In genomic region chr7:8154290-8154689, GRCh38 we compare ENCODE assay signal across 18 cellular contexts.
DNase-seq lines count a peak whose midpoint lies in the region; ATAC-seq and TF ChIP-seq lines count a peak whose summit lies in the region.
"Had no signal": no experiment of that assay in that cellular context is flagged by ENCODE, and none has a peak within 500 bp of the region (broad histone marks: within the 10 kb centered on the region; RNA-seq: fewer than 3 reads in every experiment).

No MANE protein-coding gene starts in this region.

- H3K4me1 ChIP-seq in DND-41 (ENCODE audit: insufficient read depth, low read length) (peaks cover 28% of the 10 kb centered on the region), right lobe of liver (peaks cover 0 to 41% (median 8%) of the 10 kb centered on the region in 4 donors)
- H3K4me1 ChIP-seq: foreskin keratinocyte had no signal

- H3K36me3 ChIP-seq in DND-41 (ENCODE audit: insufficient read depth, low read length) = no peaks in the 10 kb centered on the region
- no peaks in the 10 kb centered on the region for H3K36me3 ChIP-seq in right lobe of liver

- H3K9me3 ChIP-seq in DND-41 (ENCODE audit: insufficient read depth, low read length, severe bottlenecking) (no peaks in the 10 kb centered on the region), right lobe of liver (no peaks in the 10 kb centered on the region)
- H3K9me3 ChIP-seq: upper lobe of left lung had no signal

- peak overlapping the region; percentile 21; the same call in 1 of the 2 replicates for H3K9ac ChIP-seq in DND-41 (ENCODE audit: low read depth, low read length)

- peak overlapping the region; percentile 52 for H2AFZ ChIP-seq in DND-41 (ENCODE audit: low read depth, low read length)
- H2AFZ ChIP-seq: hepatocyte had no signal

- H3K27ac ChIP-seq in DND-41 (ENCODE audit: low read length) (peak overlapping the region; percentile 72), right lobe of liver (no peak overlapping the region)
- H3K27ac ChIP-seq: foreskin keratinocyte, hepatocyte, upper lobe of left lung had no signal

- H3K79me2 ChIP-seq in DND-41 (ENCODE audit: insufficient read depth, low read length) = no peaks in the 10 kb centered on the region
- H3K79me2 ChIP-seq: hepatocyte had no signal

- H3K27me3 ChIP-seq in DND-41 (ENCODE audit: insufficient read depth, low read length, poor library complexity) (no peaks in the 10 kb centered on the region), right lobe of liver (no peaks in the 10 kb centered on the region)
- H3K27me3 ChIP-seq: foreskin keratinocyte, hepatocyte, upper lobe of left lung had no signal

- no peak overlapping the region for H3K4me3 ChIP-seq in DND-41 (ENCODE audit: low read depth in 1 of 2, low read length in 2 of 2)
- H3K4me3 ChIP-seq in right lobe of liver = no peak overlapping the region
- H3K4me3 ChIP-seq: hepatocyte, K562, upper lobe of left lung had no signal

- DNase-seq in DND-41 = no peak
- DNase-seq in NCI-H1436 treated with DMSO at 0.1 percent for 48 hours (lab: John Stamatoyannopoulos, UW) = peak; percentile 93
- peak; percentile 97 for DNase-seq in NCI-H69 (lab: John Stamatoyannopoulos, UW)
- DNase-seq in right lobe of liver = no peak
- DNase-seq: activated CD4-positive, alpha-beta T cell treated with anti-CD3 and anti-CD28 coated beads for 36 hours; Calu3; foreskin keratinocyte; GOT3; NCI-H446 treated with DMSO at 0.1 percent for 48 hours; occipital lobe; retina; stimulated activated CD4-positive, alpha-beta T cell treated with anti-CD3 and anti-CD28 coated beads, Interleukin-12 subunit alpha, Interleukin-12 subunit beta, amount 100 ng/mL, for 4 hours; upper lobe of left lung had no signal

- H4K20me1 ChIP-seq in DND-41 (ENCODE audit: insufficient read depth, low read length) = no peaks in the 10 kb centered on the region

- 26% methylated on average over 2 of the region's 2 CpGs for WGBS in right lobe of liver (ENCODE audit: insufficient coverage, low coverage, low lambda C conversion rate, missing lambda C conversion rate)

- TF ChIP-seq CTCF in DND-41 (IDR thresholded peaks at IDR 0.05; ENCODE audit: borderline replicate concordance, extremely low read depth, low read length, poor library complexity, severe bottlenecking) (no peak), right lobe of liver (IDR thresholded peaks at IDR 0.05) (no peak)

- peak overlapping the region; percentile 40; the same call in 1 of the 2 replicates for H3K4me2 ChIP-seq in DND-41 (ENCODE audit: insufficient read depth, low read length)
- H3K4me2 ChIP-seq: hepatocyte had no signal

- intact Hi-C loops in right lobe of liver (cut with DNase I) = no loop called here

- TF ChIP-seq POLR2A in right lobe of liver (IDR thresholded peaks at IDR 0.05) = no peak

- ATAC-seq in DND-41 (ENCODE audit: insufficient read depth, low read depth) (no peak), right lobe of liver (peak; percentile 77 to 82 (median 79)), HG02852 (IDR thresholded peaks at IDR 0.05; ENCODE audit: unreplicated experiment) (no peak), GM19452 (IDR thresholded peaks at IDR 0.05; ENCODE audit: unreplicated experiment) (no peak), HG03469 (IDR thresholded peaks at IDR 0.05; ENCODE audit: unreplicated experiment) (no peak)
- ATAC-seq: activated CD4-positive, alpha-beta T cell treated with anti-CD3 and anti-CD28 coated beads for 36 hours; foreskin keratinocyte; K562 had no signal

Comparison
In these comparisons a context has a peak if more than half of its experiments do, and no peak if none do; other contexts are left out.
1. ATAC-seq: peak in right lobe of liver (4 of 4); none in DND-41 (single experiment), HG02852 (single experiment), GM19452 (single experiment) and HG03469 (single experiment).
2. DNase-seq: peak in NCI-H1436 treated with DMSO at 0.1 percent for 48 hours (single experiment) and NCI-H69 (single experiment); none in DND-41 (single experiment) and right lobe of liver (0 of 3).